In the genomic region with DNA sequence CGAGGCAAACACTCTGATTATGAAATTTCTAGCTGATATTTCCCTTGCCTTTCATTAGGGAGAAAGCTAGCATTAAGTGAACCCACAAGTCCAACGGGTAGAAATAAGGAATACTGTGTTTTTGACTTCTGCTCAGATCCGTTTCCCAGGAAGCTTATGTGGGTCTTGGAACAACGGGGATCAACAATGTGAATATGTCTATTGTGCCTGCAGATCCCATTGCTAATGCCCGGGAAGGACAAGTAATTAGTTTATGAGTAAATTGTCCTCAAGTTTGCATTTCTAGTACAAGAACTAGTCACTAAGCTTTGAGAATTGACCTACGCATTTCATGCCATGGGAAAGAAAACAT, we compare ENCODE assay signal across 14 cellular contexts.
DNase-seq lines count a peak whose midpoint lies in the region; ATAC-seq and TF ChIP-seq lines count a peak whose summit lies in the region.
"Had no signal": no experiment of that assay in that cellular context is flagged by ENCODE, and none has a peak within 500 bp of the region (broad histone marks: within the 10 kb centered on the region; RNA-seq: fewer than 3 reads in every experiment).

No MANE protein-coding gene starts in this region.

- H3K36me3 ChIP-seq in left ventricle myocardium inferior (no peaks in the 10 kb centered on the region), heart left ventricle (no peaks in the 10 kb centered on the region), RWPE2 (ENCODE audit: low read depth) (no peaks in the 10 kb centered on the region), uterus (no peaks in the 10 kb centered on the region)
- H3K36me3 ChIP-seq: cardiac muscle cell had no signal

- ATAC-seq in heart left ventricle (no peak), RWPE2 (ENCODE audit: low read depth) (peak; percentile 2; the same call in 2 of the 3 replicates), HG02588 (IDR thresholded peaks at IDR 0.05; ENCODE audit: unreplicated experiment) (no peak)

- H3K4me3 ChIP-seq in left ventricle myocardium inferior = peak overlapping the region; percentile 9
- peak overlapping the region in 3 of 12 donors; percentile 7 to 38 (median 24) for H3K4me3 ChIP-seq in heart left ventricle
- H3K4me3 ChIP-seq in RWPE2 (ENCODE audit: severe bottlenecking) = no peak overlapping the region
- H3K4me3 ChIP-seq in uterus = peak overlapping the region; percentile 16 to 18
- H3K4me3 ChIP-seq: cardiac muscle cell had no signal

- DNase-seq in left ventricle myocardium inferior = no peak
- DNase-seq in heart left ventricle = no peak
- DNase-seq in RWPE2 (ENCODE audit: low spot score) = no peak
- DNase-seq in foreskin melanocyte = peak; percentile 59
- no peak for DNase-seq in uterus
- DNase-seq in NAMALWA (ENCODE audit: low spot score) = no peak
- DNase-seq in hypothalamus (lab: John Stamatoyannopoulos, UW) = no peak
- DNase-seq: activated CD4-positive, alpha-beta T cell treated with anti-CD3 and anti-CD28 coated beads for 48 hours; activated effector memory CD4-positive, alpha-beta T cell treated with Interleukin-2 at 50 U/mL for 16 hours; erythroblast; stimulated activated naive CD4-positive, alpha-beta T cell had no signal

- intact Hi-C loops in left ventricle myocardium inferior (cut with micrococcal nuclease) = no loop called here
- intact Hi-C loops in heart left ventricle (cut with DNase I) = no loop called here
- intact Hi-C loops in uterus (cut with DNase I; ENCODE audit: low total_unique reads) = no loop called here

- H3K27ac ChIP-seq in left ventricle myocardium inferior (replicated peaks) = no peak overlapping the region
- no peak overlapping the region for H3K27ac ChIP-seq in heart left ventricle
- H3K27ac ChIP-seq in RWPE2 (ENCODE audit: poor library complexity, severe bottlenecking) = peak overlapping the region; percentile 31
- H3K27ac ChIP-seq in uterus = peak overlapping the region in 1 of 2 donors; percentile 17
- H3K27ac ChIP-seq: cardiac muscle cell, parathyroid adenoma had no signal

- H3K27me3 ChIP-seq in left ventricle myocardium inferior (ENCODE audit: low read depth) = peaks cover 12% of the 10 kb centered on the region
- peaks cover 0 to 2% (median 0%) of the 10 kb centered on the region in 9 donors for H3K27me3 ChIP-seq in heart left ventricle
- no peaks in the 10 kb centered on the region for H3K27me3 ChIP-seq in RWPE2 (ENCODE audit: insufficient read depth, poor library complexity, severe bottlenecking)
- H3K27me3 ChIP-seq in uterus = no peaks in the 10 kb centered on the region

- H3K4me1 ChIP-seq in left ventricle myocardium inferior = no peaks in the 10 kb centered on the region
- H3K4me1 ChIP-seq in heart left ventricle = peaks cover 0 to 36% (median 0%) of the 10 kb centered on the region in 12 donors
- H3K4me1 ChIP-seq in RWPE2 (ENCODE audit: insufficient read depth, poor library complexity, severe bottlenecking) = peaks cover 23% of the 10 kb centered on the region
- no peaks in the 10 kb centered on the region for H3K4me1 ChIP-seq in uterus
- H3K4me1 ChIP-seq: parathyroid adenoma had no signal

- WGBS in heart left ventricle, 4 donors = 74 to 81% (median 79%) methylated on average over 6 of the region's 6 CpGs

- TF ChIP-seq POLR2A in heart left ventricle (IDR thresholded peaks at IDR 0.05) (no peak), uterus (IDR thresholded peaks at IDR 0.05) (no peak)

- no peak for TF ChIP-seq CTCF in left ventricle myocardium inferior (IDR thresholded peaks at IDR 0.05; ENCODE audit: borderline replicate concordance)
- no peak for TF ChIP-seq CTCF in heart left ventricle (IDR thresholded peaks at IDR 0.05)
- TF ChIP-seq CTCF in RWPE2 (IDR thresholded peaks at IDR 0.05; ENCODE audit: poor library complexity, severe bottlenecking) = no peak
- TF ChIP-seq CTCF in uterus (IDR thresholded peaks at IDR 0.05) = no peak

- H3K9me3 ChIP-seq in left ventricle myocardium inferior (replicated peaks) = no peaks in the 10 kb centered on the region
- H3K9me3 ChIP-seq in heart left ventricle = no peaks in the 10 kb centered on the region
- no peaks in the 10 kb centered on the region for H3K9me3 ChIP-seq in RWPE2 (ENCODE audit: severe bottlenecking)
- H3K9me3 ChIP-seq in uterus = no peaks in the 10 kb centered on the region
